In genomic region chr18:46385124-46385523, GRCh38 we compare ENCODE assay signal across 22 cellular contexts.
"Had no signal": no experiment of that assay in that cellular context is flagged by ENCODE, and none has a peak within 500 bp of the region (broad histone marks: within the 10 kb centered on the region; RNA-seq: fewer than 3 reads in every experiment).

No MANE protein-coding gene starts in this region.

- H3K9me3 Mint-ChIP-seq: activated B cell treated with CpG ODN at 0.5 μM for 24 hours; activated CD4-positive, alpha-beta memory T cell treated with anti-CD3 and anti-CD28 coated beads for 36 hours; activated naive CD8-positive, alpha-beta T cell treated with anti-CD3 and anti-CD28 coated beads, Interleukin-2, amount 10 ng/mL, durations not matched to agents 7 days and 5 days; naive thymus-derived CD4-positive, alpha-beta T cell; stimulated activated effector memory CD8-positive, alpha-beta T cell treated with anti-CD3 and anti-CD28 coated beads, Interleukin-12 subunit alpha, Interleukin-12 subunit beta, amount 100 ng/mL, for 72 hours had no signal

- H3K9me3 ChIP-seq: sigmoid colon, stomach, vagina had no signal

- H3K36me3 ChIP-seq: sigmoid colon, stomach, vagina had no signal

- H3K4me3 Mint-ChIP-seq: activated B cell treated with CpG ODN at 0.5 μM for 24 hours; activated CD4-positive, alpha-beta memory T cell treated with anti-CD3 and anti-CD28 coated beads for 36 hours; activated naive CD8-positive, alpha-beta T cell treated with anti-CD3 and anti-CD28 coated beads, Interleukin-2, amount 10 ng/mL, durations not matched to agents 7 days and 5 days; naive thymus-derived CD4-positive, alpha-beta T cell; stimulated activated effector memory CD8-positive, alpha-beta T cell treated with anti-CD3 and anti-CD28 coated beads, Interleukin-12 subunit alpha, Interleukin-12 subunit beta, amount 100 ng/mL, for 72 hours had no signal

- H3K4me1 Mint-ChIP-seq: activated B cell treated with CpG ODN at 0.5 μM for 24 hours; activated naive CD8-positive, alpha-beta T cell treated with anti-CD3 and anti-CD28 coated beads, Interleukin-2, amount 10 ng/mL, durations not matched to agents 7 days and 5 days; naive thymus-derived CD4-positive, alpha-beta T cell had no signal

- H2AFZ ChIP-seq: hepatocyte had no signal

- H3K4me3 ChIP-seq: dorsolateral prefrontal cortex, hepatocyte, sigmoid colon, stomach, vagina had no signal

- H3K27me3 ChIP-seq: dorsolateral prefrontal cortex, hepatocyte, sigmoid colon, stomach, vagina had no signal

- FAIRE-seq: colon, islet of Langerhans had no signal

- ATAC-seq: left cardiac atrium; naive thymus-derived CD4-positive, alpha-beta T cell; stimulated activated effector memory CD8-positive, alpha-beta T cell treated with anti-CD3 and anti-CD28 coated beads, Interleukin-12 subunit alpha, Interleukin-12 subunit beta, amount 100 ng/mL, for 72 hours had no signal

- H3K27me3 Mint-ChIP-seq: activated B cell treated with CpG ODN at 0.5 μM for 24 hours; activated CD4-positive, alpha-beta memory T cell treated with anti-CD3 and anti-CD28 coated beads for 36 hours had no signal

- H3K36me3 Mint-ChIP-seq: activated CD4-positive, alpha-beta memory T cell treated with anti-CD3 and anti-CD28 coated beads for 36 hours; activated naive CD8-positive, alpha-beta T cell treated with anti-CD3 and anti-CD28 coated beads, Interleukin-2, amount 10 ng/mL, durations not matched to agents 7 days and 5 days; naive thymus-derived CD4-positive, alpha-beta T cell; stimulated activated effector memory CD8-positive, alpha-beta T cell treated with anti-CD3 and anti-CD28 coated beads, Interleukin-12 subunit alpha, Interleukin-12 subunit beta, amount 100 ng/mL, for 72 hours had no signal

- DNase-seq: activated B cell treated with CpG ODN at 0.5 μM for 24 hours; activated CD4-positive, alpha-beta memory T cell treated with anti-CD3 and anti-CD28 coated beads for 36 hours; activated CD4-positive, alpha-beta T cell treated with anti-CD3 and anti-CD28 coated beads for 4 hours; activated naive CD4-positive, alpha-beta T cell; activated naive CD8-positive, alpha-beta T cell treated with anti-CD3 and anti-CD28 coated beads, Interleukin-2, amount 10 ng/mL, durations not matched to agents 7 days and 5 days; activated T-cell treated with anti-CD3 and anti-CD28 coated beads for 4 hours; amygdala; caudate nucleus; dorsolateral prefrontal cortex; left cardiac atrium; mesendoderm; naive thymus-derived CD4-positive, alpha-beta T cell; nucleus accumbens; sigmoid colon; stimulated activated CD4-positive, alpha-beta T cell treated with anti-CD3 and anti-CD28 coated beads, Interleukin-4, amount 100 ng/mL, for 24 hours; stomach; trophoblast cell had no signal

- H3K27ac Mint-ChIP-seq: activated B cell treated with CpG ODN at 0.5 μM for 24 hours; activated CD4-positive, alpha-beta memory T cell treated with anti-CD3 and anti-CD28 coated beads for 36 hours; activated naive CD8-positive, alpha-beta T cell treated with anti-CD3 and anti-CD28 coated beads, Interleukin-2, amount 10 ng/mL, durations not matched to agents 7 days and 5 days; naive thymus-derived CD4-positive, alpha-beta T cell; stimulated activated effector memory CD8-positive, alpha-beta T cell treated with anti-CD3 and anti-CD28 coated beads, Interleukin-12 subunit alpha, Interleukin-12 subunit beta, amount 100 ng/mL, for 72 hours had no signal

- H3K27ac ChIP-seq: hepatocyte, sigmoid colon, stomach, vagina had no signal

- H3K4me2 ChIP-seq: hepatocyte had no signal

- H3K79me2 ChIP-seq: hepatocyte had no signal
